Comparison of ENCODE assay signal across 1 cellular context in the genomic region with DNA sequence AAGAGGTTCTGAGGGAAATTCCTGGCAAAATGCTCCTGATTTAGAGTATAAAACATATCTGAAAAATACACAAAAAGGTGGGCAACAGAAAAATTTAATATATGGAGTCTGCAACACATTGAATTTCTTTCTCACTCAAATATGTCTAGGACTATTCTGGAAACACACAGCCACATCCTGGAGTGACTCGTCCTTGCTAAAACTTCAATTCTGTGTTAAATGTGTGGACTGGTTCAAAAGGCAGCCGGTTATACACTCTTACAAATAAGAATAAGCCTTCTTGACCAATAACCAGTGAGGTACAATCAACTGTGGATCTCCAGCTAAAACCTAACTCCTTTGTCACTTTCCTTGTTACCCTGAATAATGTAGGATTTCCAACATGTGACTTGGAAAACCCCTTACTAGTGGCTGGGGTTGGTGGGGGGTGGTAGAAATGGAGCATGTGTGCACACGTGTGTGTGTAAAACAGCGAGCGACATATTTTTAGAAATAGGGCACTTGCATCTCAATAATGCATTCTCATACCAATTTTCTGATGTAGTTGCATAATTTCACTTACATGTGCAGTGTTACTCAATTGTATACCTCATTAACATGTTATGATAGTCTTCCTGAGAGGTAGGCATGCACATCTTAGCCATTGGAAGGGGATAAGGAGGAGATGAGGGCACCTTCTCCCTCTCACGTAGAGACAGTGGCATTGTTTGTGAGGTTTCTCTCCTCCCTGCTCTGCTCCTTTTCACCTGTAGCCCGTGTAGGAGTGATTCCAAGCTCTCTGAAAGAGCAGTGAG.
TF ChIP-seq lines count a peak whose summit lies in the region.

No MANE protein-coding gene starts in this region.

TF ChIP-seq in IMR-90, 13 proteins besides CTCF, POLR2A, EP300 and RAD21:
- no peak for TF ChIP-seq FOS (IDR thresholded peaks at IDR 0.05; ENCODE audit: low read depth, low read length)
- TF ChIP-seq CEBPB (IDR thresholded peaks at IDR 0.05; ENCODE audit: low read depth, low read length): peak; percentile 40; the same call in 1 of the 2 replicates
